Comparison of ENCODE assay signal across 16 cellular contexts in genomic region chr20:64273109-64273508, GRCh38. TPM values are rescaled to one million over a fixed set of nuclear protein-coding genes. Genes with fewer than 3 reads are reported as not detected.
DNase-seq lines count a peak whose midpoint lies in the region; ATAC-seq and FAIRE-seq lines count a peak whose summit lies in the region.
"Had no signal": no experiment of that assay in that cellular context is flagged by ENCODE, and none has a peak within 500 bp of the region (broad histone marks: within the 10 kb centered on the region; RNA-seq: fewer than 3 reads in every experiment).

No MANE protein-coding gene starts in this region.

- no peak for ATAC-seq in Right ventricle myocardium inferior
- ATAC-seq: CD8-positive, alpha-beta T cell had no signal

- intact Hi-C loops in Right ventricle myocardium inferior (cut with DNase I) (no loop called here), cardiac septum (cut with DNase I) (no loop called here)

- peak; percentile 13 for FAIRE-seq in HTR-8/SVneo (lab: Jason Lieb, UNC)
- FAIRE-seq: G401.6, GM12892, H54 had no signal

- peak; percentile 34 for DNase-seq in Right ventricle myocardium inferior (ENCODE audit: missing footprints)
- DNase-seq in cardiac septum (ENCODE audit: low spot score) = no peak
- DNase-seq in HTR-8/SVneo (ENCODE audit: insufficient read length, low spot score) = no peak
- peak; percentile 49 for DNase-seq in dermis blood vessel endothelial cell
- no peak for DNase-seq in stimulated activated CD4-positive, alpha-beta T cell treated with anti-CD3 and anti-CD28 coated beads, Interleukin-4, amount 100 ng/mL, for 24 hours
- no peak for DNase-seq in activated CD8-positive, alpha-beta memory T cell treated with anti-CD3 and anti-CD28 coated beads, Interleukin-2, amount 50 U/mL, for 48 hours
- DNase-seq: Caco-2; CD4-positive, CD25-positive, alpha-beta regulatory T cell; CD8-positive, alpha-beta T cell; DMS153; DND-41; GOT3; HFFc6 had no signal

RNA-seq across cellular contexts. Expression of gene PCMTD2, which starts 17.6 kb away (rescaled TPM):
- total RNA-seq in Right ventricle myocardium inferior = 71.0 TPM
- 46.9 TPM for total RNA-seq in cardiac septum
- total RNA-seq in dermis blood vessel endothelial cell = 70.2 and 90.9 TPM in 2 replicates

Comparison
In these comparisons a context has a peak if more than half of its experiments do, and no peak if none do; other contexts are left out.
1. DNase-seq: peak in Right ventricle myocardium inferior (single experiment) and dermis blood vessel endothelial cell (single experiment); none in cardiac septum (single experiment), HTR-8/SVneo (single experiment), stimulated activated CD4-positive, alpha-beta T cell treated with anti-CD3 and anti-CD28 coated beads, Interleukin-4, amount 100 ng/mL, for 24 hours (single experiment) and activated CD8-positive, alpha-beta memory T cell treated with anti-CD3 and anti-CD28 coated beads, Interleukin-2, amount 50 U/mL, for 48 hours (single experiment).